ENCODE assay signal across 2 cellular contexts in genomic region chr6:5292154-5292553, GRCh38.
A peak's percentile ranks its signal among the peaks of the same experiment; 100 is the strongest.
TF ChIP-seq lines count a peak whose summit lies in the region.

No MANE protein-coding gene starts in this region.

TF ChIP-seq in SK-N-SH treated with all-trans-retinoic acid at 6 μM for 48 hours, 23 proteins besides CTCF, POLR2A, EP300 and RAD21:
- TF ChIP-seq ZNF70 (CRISPR knock-in tag; IDR thresholded peaks at IDR 0.05): no peak
- TF ChIP-seq ISL1 (CRISPR knock-in tag; IDR thresholded peaks at IDR 0.05): 0 out of 2 replicates have a peak, but pooled peaks have one; percentile 14

TF ChIP-seq in H1, 55 proteins besides CTCF, POLR2A, EP300 and RAD21:
- TF ChIP-seq HDAC2 (IDR thresholded peaks at IDR 0.05; ENCODE audit: borderline replicate concordance in 1 of 2, low read depth in 2 of 2, low read length in 2 of 2): no peak
- no peak for TF ChIP-seq BACH1 (IDR thresholded peaks at IDR 0.05; ENCODE audit: low read length)
- TF ChIP-seq ZNF274 (IDR thresholded peaks at IDR 0.05; ENCODE audit: borderline replicate concordance, extremely low read depth, low read length): no peak
- TF ChIP-seq TCF12 (IDR thresholded peaks at IDR 0.05; ENCODE audit: low read depth, low read length): no peak
- TF ChIP-seq TBP (IDR thresholded peaks at IDR 0.05; ENCODE audit: low read depth, low read length): no peak
- no peak for TF ChIP-seq KDM5A (IDR thresholded peaks at IDR 0.05; ENCODE audit: low read length)
- TF ChIP-seq TAF1 (IDR thresholded peaks at IDR 0.05; ENCODE audit: low read depth, low read length): no peak
- no peak for TF ChIP-seq CHD1 (IDR thresholded peaks at IDR 0.05; ENCODE audit: low read depth, low read length)
- no peak for TF ChIP-seq SUZ12 (IDR thresholded peaks at IDR 0.05; ENCODE audit: low read length)
- TF ChIP-seq RBBP5 (IDR thresholded peaks at IDR 0.05; ENCODE audit: borderline replicate concordance, low read depth, low read length): no peak
- TF ChIP-seq YY1 (IDR thresholded peaks at IDR 0.05; ENCODE audit: low read depth, low read length): no peak
